In genomic region chr5:172881691-172882370, GRCh38 we compare ENCODE assay signal across 8 cellular contexts. TPM values are rescaled to one million over a fixed set of nuclear protein-coding genes. Genes with fewer than 3 reads are reported as not detected.
DNase-seq lines count a peak whose midpoint lies in the region; ATAC-seq and TF ChIP-seq lines count a peak whose summit lies in the region.

No MANE protein-coding gene starts in this region.

- CTCF ChIA-PET in Calu3 (lab: Charles Lee) = interaction anchor here (0.7 to 1.4 kb wide), 7 partner anchors 9 to 167 kb away, joined by 3 to 6 read pairs (median 3); no protein-coding TSS in a partner anchor

- H3K27ac ChIP-seq in gastrocnemius medialis = peak overlapping the region in 3 of 4 donors; percentile 18 to 98 (median 37)

- H3K27ac Mint-ChIP-seq in Calu3 (ENCODE audit: unreplicated experiment) (peak overlapping the region; percentile 76), IgD-negative memory B cell (peak overlapping the region; percentile 10 to 91 (median 90))
- peak overlapping the region; percentile 98 for H3K27ac Mint-ChIP-seq in dendritic cell treated with granulocyte-macrophage colony-stimulating factor and Interleukin-4, amounts not matched to agents 40 ng/mL and 50 ng/mL, for 4 days

- no peaks in the 10 kb centered on the region for H3K9me3 ChIP-seq in gastrocnemius medialis

- DNase-seq in Calu3 (peak; percentile 71), gastrocnemius medialis (no peak), NCI-H345 treated with DMSO at 0.1 percent for 48 hours (lab: John Stamatoyannopoulos, UW; ENCODE audit: unreplicated experiment) (no peak), NCI-H748 (lab: John Stamatoyannopoulos, UW; ENCODE audit: unreplicated experiment) (no peak), T-helper 1 cell (no peak)

- H3K36me3 Mint-ChIP-seq in Calu3 (ENCODE audit: insufficient read depth, unreplicated experiment) (peaks cover 10% of the 10 kb centered on the region), IgD-negative memory B cell (peaks cover 8% of the 10 kb centered on the region)
- H3K36me3 Mint-ChIP-seq in dendritic cell treated with granulocyte-macrophage colony-stimulating factor and Interleukin-4, amounts not matched to agents 40 ng/mL and 50 ng/mL, for 4 days (ENCODE audit: low read depth) = peaks cover 12% of the 10 kb centered on the region

- BruUV-seq in Calu3 (replicated peaks; lab: Mats Ljungman, UMichigan) = no TSS peak

- ATAC-seq in GM21381 (IDR thresholded peaks at IDR 0.05; ENCODE audit: unreplicated experiment) = peak; percentile 77
- no peak for ATAC-seq in gastrocnemius medialis

- in situ Hi-C loops in gastrocnemius medialis (cut with MboI; ENCODE audit: low sequenced_read_pairs in 4 of 4) = no loop called here

- no peaks in the 10 kb centered on the region for H3K27me3 ChIP-seq in gastrocnemius medialis

- H3K27me3 Mint-ChIP-seq in Calu3 (ENCODE audit: unreplicated experiment) = no peaks in the 10 kb centered on the region
- H3K27me3 Mint-ChIP-seq in IgD-negative memory B cell = no peaks in the 10 kb centered on the region
- H3K27me3 Mint-ChIP-seq in dendritic cell treated with granulocyte-macrophage colony-stimulating factor and Interleukin-4, amounts not matched to agents 40 ng/mL and 50 ng/mL, for 4 days = no peaks in the 10 kb centered on the region

- peaks cover 30 to 32% of the 10 kb centered on the region in 2 donors for H3K4me1 ChIP-seq in gastrocnemius medialis

- intact Hi-C loops in Calu3 (cut with micrococcal nuclease; ENCODE audit: unreplicated experiment) = no loop called here
- intact Hi-C loops in dendritic cell treated with granulocyte-macrophage colony-stimulating factor and Interleukin-4, amounts not matched to agents 40 ng/mL and 50 ng/mL, for 4 days (cut with micrococcal nuclease) = no loop called here
- intact Hi-C loops in gastrocnemius medialis (cut with DNase I; ENCODE audit: low total_unique reads) = no loop called here

- no peak overlapping the region for H3K4me3 ChIP-seq in gastrocnemius medialis

- TF ChIP-seq CTCF in Calu3 (IDR thresholded peaks at IDR 0.05; ENCODE audit: unreplicated experiment) (no peak), gastrocnemius medialis (IDR thresholded peaks at IDR 0.05 in 4 of 5, conservative IDR thresholded peaks at IDR 0.05 in 1 of 5) (no peak)

- H3K4me1 Mint-ChIP-seq in Calu3 (ENCODE audit: low read depth, unreplicated experiment) = peaks cover 35% of the 10 kb centered on the region
- H3K4me1 Mint-ChIP-seq in IgD-negative memory B cell = peaks cover 15 to 21% (median 18%) of the 10 kb centered on the region in 3 donors
- peaks cover 83% of the 10 kb centered on the region for H3K4me1 Mint-ChIP-seq in dendritic cell treated with granulocyte-macrophage colony-stimulating factor and Interleukin-4, amounts not matched to agents 40 ng/mL and 50 ng/mL, for 4 days (ENCODE audit: low read depth)

- H3K36me3 ChIP-seq in gastrocnemius medialis = no peaks in the 10 kb centered on the region

- H3K4me3 Mint-ChIP-seq in Calu3 (ENCODE audit: low read depth, unreplicated experiment) = no peak overlapping the region
- peak overlapping the region in 1 of 4 donors; percentile 76 for H3K4me3 Mint-ChIP-seq in IgD-negative memory B cell
- H3K4me3 Mint-ChIP-seq in dendritic cell treated with granulocyte-macrophage colony-stimulating factor and Interleukin-4, amounts not matched to agents 40 ng/mL and 50 ng/mL, for 4 days = peak overlapping the region; percentile 42

- TF ChIP-seq POLR2A in gastrocnemius medialis (IDR thresholded peaks at IDR 0.05) = no peak

- no peaks in the 10 kb centered on the region for H3K9me3 Mint-ChIP-seq in Calu3 (ENCODE audit: low read depth, unreplicated experiment)
- peaks cover 0 to 5% (median 0%) of the 10 kb centered on the region in 3 donors for H3K9me3 Mint-ChIP-seq in IgD-negative memory B cell
- H3K9me3 Mint-ChIP-seq in dendritic cell treated with granulocyte-macrophage colony-stimulating factor and Interleukin-4, amounts not matched to agents 40 ng/mL and 50 ng/mL, for 4 days = no peaks in the 10 kb centered on the region

RNA-seq across cellular contexts. Expression of gene ERGIC1, which starts 47.8 kb away (rescaled TPM):
- total RNA-seq in Calu3 (2022) = 231 and 235 TPM in 2 replicates
- 55.8 TPM for polyA plus RNA-seq in IgD-negative memory B cell
- 100 to 1,000 TPM in 1 of 4 donors, 10 to 100 TPM in 3; 54.4 to 108 (median 88.0) TPM for total RNA-seq in gastrocnemius medialis
